8 cellular contexts compared by ENCODE assay signal in the genomic region with DNA sequence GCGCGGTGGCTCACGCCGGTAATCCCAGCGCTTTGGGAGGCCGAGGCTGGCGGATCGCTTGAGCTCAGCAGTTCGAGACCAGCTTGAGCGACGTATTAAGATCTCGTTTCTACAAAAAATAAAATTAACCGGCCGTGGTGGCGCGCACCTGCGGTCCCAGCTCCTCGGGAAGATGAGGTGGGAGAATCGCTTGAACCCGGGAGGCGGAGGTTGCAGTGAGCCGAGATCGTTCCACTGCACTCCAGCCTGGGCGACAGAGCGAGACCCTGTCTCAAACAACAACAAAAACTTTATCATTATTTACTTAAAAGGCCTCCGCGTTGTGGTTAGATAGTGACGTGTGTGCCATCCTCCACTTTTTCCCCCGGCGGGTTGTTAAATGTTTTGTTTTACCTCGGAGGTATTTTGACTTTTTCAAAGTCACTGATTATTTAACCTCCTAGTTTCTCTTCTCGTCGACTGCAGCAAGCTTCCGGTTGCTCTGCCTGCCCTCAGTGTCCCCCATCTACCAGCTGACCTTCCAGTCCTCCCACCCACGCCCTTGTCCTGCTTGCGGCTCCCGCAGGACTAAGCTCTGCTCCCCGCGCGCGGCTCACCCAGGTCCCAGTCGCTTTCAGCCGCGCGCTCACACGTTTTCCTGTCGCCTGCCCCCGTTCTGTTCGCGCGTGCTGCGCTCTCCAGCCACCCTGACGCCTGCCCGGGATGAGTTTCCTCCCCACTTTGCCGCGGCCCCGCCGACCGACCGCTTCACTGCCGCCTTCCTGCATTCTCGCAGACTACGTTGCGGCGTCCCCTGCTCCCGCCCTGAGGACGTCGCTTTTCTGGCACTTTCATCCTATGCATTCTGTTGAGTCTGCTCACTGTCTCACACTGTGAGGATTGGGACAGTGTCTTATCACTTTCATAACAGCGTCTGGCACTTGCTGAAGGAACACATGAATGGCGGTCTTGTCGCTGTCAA. TPM values are rescaled to one million over a fixed set of nuclear protein-coding genes. Genes with fewer than 3 reads are reported as not detected.
DNase-seq lines count a peak whose midpoint lies in the region; ATAC-seq lines count a peak whose summit lies in the region.

No MANE protein-coding gene starts in this region.

- intact Hi-C loops in left colon (cut with DNase I, micrococcal nuclease), result loop anchor here in 1 of 2 donors (10.0 kb wide), 2 partner anchors 123 to 683 kb away; no protein-coding TSS in a partner anchor

- ATAC-seq in HG03064 (IDR thresholded peaks at IDR 0.05; ENCODE audit: low read depth, unreplicated experiment), result peak; percentile 20
- peak; percentile 45 for ATAC-seq in left colon

- DNase-seq in NCI-H82 (lab: John Stamatoyannopoulos, UW) (peak; percentile 68), NCI-H82 treated with DMSO at 0.1 percent for 48 hours (lab: John Stamatoyannopoulos, UW; ENCODE audit: unreplicated experiment) (no peak), NCI-H345 (lab: John Stamatoyannopoulos, UW) (peak; percentile 34), cerebellum (ENCODE audit: low spot score) (peak; percentile 79), left colon (peak; percentile 81)
- peak; percentile 70 for DNase-seq in activated CD4-positive, CD25-positive, alpha-beta regulatory T cell treated with anti-CD3 and anti-CD28 coated beads, Interleukin-2, amount 50 U/mL, for 72 hours
- peak; percentile 81 for DNase-seq in stimulated activated CD4-positive, alpha-beta T cell treated with anti-CD3 and anti-CD28 coated beads, Interleukin-1b, Interleukin-23, amount 100 ng/mL, for 48 hours

RNA-seq across cellular contexts. Expression of a gene that starts 1.2 kb away (rescaled TPM):
- total RNA-seq in cerebellum (101 TPM), left colon (100 to 1,000 TPM in 1 of 2 donors, 10 to 100 TPM in 1; 97.9 to 103 TPM)
